Comparison of ENCODE assay signal across 16 cellular contexts in the genomic region with DNA sequence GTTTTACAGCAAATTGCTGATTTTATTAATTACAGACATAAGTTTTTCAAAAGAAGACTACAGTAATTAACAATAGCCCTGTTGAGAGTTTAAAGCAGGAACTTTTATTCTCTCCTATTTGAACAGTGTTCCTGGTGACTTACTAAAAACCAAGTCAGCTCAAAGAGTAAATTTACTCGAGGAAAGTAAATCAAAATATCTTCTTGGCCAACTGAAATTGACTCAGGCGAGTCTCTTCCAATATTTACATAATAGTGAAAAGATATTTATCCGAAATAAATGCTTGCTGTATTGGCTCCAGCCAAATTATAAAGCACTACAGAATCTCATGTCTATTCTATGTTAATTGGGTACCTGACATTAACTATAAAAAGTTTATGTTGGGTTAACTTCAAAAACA. TPM values are rescaled to one million over a fixed set of nuclear protein-coding genes. Genes with fewer than 3 reads are reported as not detected.
DNase-seq lines count a peak whose midpoint lies in the region; ATAC-seq and TF ChIP-seq lines count a peak whose summit lies in the region.
"Had no signal": no experiment of that assay in that cellular context is flagged by ENCODE, and none has a peak within 500 bp of the region (broad histone marks: within the 10 kb centered on the region; RNA-seq: fewer than 3 reads in every experiment).

No MANE protein-coding gene starts in this region.

- no peaks in the 10 kb centered on the region for H4K20me1 ChIP-seq in neural progenitor cell (ENCODE audit: low read depth)

- ATAC-seq in T-cell (replicated peaks in 1 of 4), result no peak
- ATAC-seq in left lung, result no peak
- no peak for ATAC-seq in HG03457 (IDR thresholded peaks at IDR 0.05; ENCODE audit: unreplicated experiment)
- no peak for ATAC-seq in HG03045 (IDR thresholded peaks at IDR 0.05; ENCODE audit: unreplicated experiment)

- no peaks in the 10 kb centered on the region for H3K27me3 ChIP-seq in CD4-positive, alpha-beta memory T cell (ENCODE audit: insufficient read depth, low read length)
- H3K27me3 ChIP-seq in left lung (no peaks in the 10 kb centered on the region), spleen (replicated peaks in 1 of 7) (no peaks in the 10 kb centered on the region), neural progenitor cell (no peaks in the 10 kb centered on the region)
- H3K27me3 ChIP-seq: ovary had no signal

- H3K4me3 Mint-ChIP-seq in CD4-positive, alpha-beta memory T cell, result peak overlapping the region in 3 of 8 donors; percentile 11 to 76 (median 67)
- H3K4me3 Mint-ChIP-seq in T-cell (no peak overlapping the region), neural progenitor cell (no peak overlapping the region)
- H3K4me3 Mint-ChIP-seq in activated T-helper 2 cell treated with anti-CD3 and anti-CD28 coated beads, Interferon-gamma antibody, Interleukin-2, Interleukin-4, amounts not matched to agents 10 μg/mL and 5 μg/mL and 100 μg/mL, durations not matched to agents 14 hours and 24 hours and 36 hours (ENCODE audit: low read depth), result no peak overlapping the region
- H3K4me3 Mint-ChIP-seq: activated CD4-positive, alpha-beta T cell treated with anti-CD3 and anti-CD28 coated beads, Interleukin-2, amount 10 ng/mL, durations not matched to agents 24 days and 14 days had no signal

- peaks cover 30 to 63% (median 50%) of the 10 kb centered on the region in 4 donors for H3K4me1 Mint-ChIP-seq in CD4-positive, alpha-beta memory T cell
- peaks cover 38 to 56% (median 56%) of the 10 kb centered on the region in 3 donors for H3K4me1 Mint-ChIP-seq in T-cell
- peaks cover 17% of the 10 kb centered on the region for H3K4me1 Mint-ChIP-seq in neural progenitor cell
- peaks cover 21% of the 10 kb centered on the region for H3K4me1 Mint-ChIP-seq in activated T-helper 2 cell treated with anti-CD3 and anti-CD28 coated beads, Interferon-gamma antibody, Interleukin-2, Interleukin-4, amounts not matched to agents 10 μg/mL and 5 μg/mL and 100 μg/mL, durations not matched to agents 14 hours and 24 hours and 36 hours (ENCODE audit: low read depth)

- WGBS in spleen, 5 donors, result 80 to 87% (median 83%) methylated on average over 3 of the region's 3 CpGs

- H3K4me3 ChIP-seq in CD4-positive, alpha-beta memory T cell (ENCODE audit: low read length in 2 of 2), result no peak overlapping the region
- no peak overlapping the region for H3K4me3 ChIP-seq in left lung
- H3K4me3 ChIP-seq in spleen, result no peak overlapping the region
- no peak overlapping the region for H3K4me3 ChIP-seq in neural progenitor cell
- H3K4me3 ChIP-seq: ovary had no signal

- H3F3A ChIP-seq in neural progenitor cell (ENCODE audit: low read depth), result no peaks in the 10 kb centered on the region

- no peaks in the 10 kb centered on the region for H3K36me3 ChIP-seq in CD4-positive, alpha-beta memory T cell (ENCODE audit: insufficient read depth, low read length)
- H3K36me3 ChIP-seq in left lung (no peaks in the 10 kb centered on the region), spleen (no peaks in the 10 kb centered on the region), neural progenitor cell (no peaks in the 10 kb centered on the region)
- H3K36me3 ChIP-seq: ovary had no signal

- no peak overlapping the region for H3K4me2 ChIP-seq in neural progenitor cell

- CTCF ChIA-PET in CD4-positive, alpha-beta memory T cell (lab: Charles Lee; ENCODE audit: partially characterized antibody), result no interaction called here
- CTCF ChIA-PET in T-cell (lab: Charles Lee), result interaction anchor here in 1 of 2 donors (1.2 kb wide), 1 partner anchor 12 kb away, joined by 4 read pairs; no protein-coding TSS in a partner anchor

- DNase-seq in CD4-positive, alpha-beta memory T cell, result no peak
- DNase-seq in T-cell, result no peak
- no peak for DNase-seq in left lung
- DNase-seq in spleen, result no peak
- DNase-seq in neural progenitor cell (ENCODE audit: low spot score), result no peak
- no peak for DNase-seq in activated T-helper 2 cell treated with anti-CD3 and anti-CD28 coated beads, Interferon-gamma antibody, Interleukin-2, Interleukin-4, amounts not matched to agents 10 μg/mL and 5 μg/mL and 100 μg/mL, durations not matched to agents 14 hours and 24 hours and 36 hours (ENCODE audit: low spot score)
- DNase-seq: activated CD4-positive, alpha-beta T cell treated with anti-CD3 and anti-CD28 coated beads, Interleukin-2, amount 10 ng/mL, durations not matched to agents 24 days and 14 days; C1 segment of cervical spinal cord; GOT3; hippocampal formation; stimulated activated CD4-positive, alpha-beta T cell treated with anti-CD3 and anti-CD28 coated beads, Interleukin-4, amount 100 ng/mL, for 1 hour; stimulated activated naive CD4-positive, alpha-beta T cell had no signal

- POLR2A ChIA-PET in CD4-positive, alpha-beta memory T cell (lab: Charles Lee; ENCODE audit: partially characterized antibody), result no interaction called here
- POLR2A ChIA-PET in T-cell (lab: Charles Lee), result interaction anchor here (1.0 to 1.1 kb wide), 2 partner anchors 11 to 12 kb away, joined by 3 read pairs; no protein-coding TSS in a partner anchor

- H3K27ac Mint-ChIP-seq in CD4-positive, alpha-beta memory T cell, result peak overlapping the region in 3 of 7 donors; percentile 67 to 95 (median 94)
- H3K27ac Mint-ChIP-seq in T-cell, result peak overlapping the region; percentile 80 to 83
- no peak overlapping the region for H3K27ac Mint-ChIP-seq in neural progenitor cell
- no peak overlapping the region for H3K27ac Mint-ChIP-seq in activated T-helper 2 cell treated with anti-CD3 and anti-CD28 coated beads, Interferon-gamma antibody, Interleukin-2, Interleukin-4, amounts not matched to agents 10 μg/mL and 5 μg/mL and 100 μg/mL, durations not matched to agents 14 hours and 24 hours and 36 hours
- H3K27ac Mint-ChIP-seq: activated CD4-positive, alpha-beta T cell treated with anti-CD3 and anti-CD28 coated beads, Interleukin-2, amount 10 ng/mL, durations not matched to agents 24 days and 14 days had no signal

- peaks cover 40% of the 10 kb centered on the region for H3K4me1 ChIP-seq in CD4-positive, alpha-beta memory T cell (ENCODE audit: insufficient read depth, low read length)
- H3K4me1 ChIP-seq in left lung (peaks cover 27 to 30% of the 10 kb centered on the region in 2 donors), spleen (peaks cover 0 to 44% (median 25%) of the 10 kb centered on the region in 6 donors), neural progenitor cell (peaks cover 12% of the 10 kb centered on the region)

- no peak overlapping the region for H3K9ac ChIP-seq in neural progenitor cell

- TF ChIP-seq CTCF in left lung (IDR thresholded peaks at IDR 0.05) (no peak), spleen (IDR thresholded peaks at IDR 0.05 in 8 of 11, conservative IDR thresholded peaks at IDR 0.05 in 3 of 11) (no peak), neural progenitor cell (IDR thresholded peaks at IDR 0.05) (no peak)

- peaks cover 0 to 2% of the 10 kb centered on the region in 2 donors for H3K27me3 Mint-ChIP-seq in CD4-positive, alpha-beta memory T cell
- H3K27me3 Mint-ChIP-seq in T-cell (no peaks in the 10 kb centered on the region), neural progenitor cell (ENCODE audit: insufficient read depth, low read depth) (no peaks in the 10 kb centered on the region)
- peaks cover 61% of the 10 kb centered on the region for H3K27me3 Mint-ChIP-seq in activated T-helper 2 cell treated with anti-CD3 and anti-CD28 coated beads, Interferon-gamma antibody, Interleukin-2, Interleukin-4, amounts not matched to agents 10 μg/mL and 5 μg/mL and 100 μg/mL, durations not matched to agents 14 hours and 24 hours and 36 hours (ENCODE audit: low read depth)
- H3K27me3 Mint-ChIP-seq: brain had no signal

- no peaks in the 10 kb centered on the region for H3K9me3 Mint-ChIP-seq in CD4-positive, alpha-beta memory T cell
- H3K9me3 Mint-ChIP-seq in T-cell, result no peaks in the 10 kb centered on the region
- peaks cover 2% of the 10 kb centered on the region for H3K9me3 Mint-ChIP-seq in neural progenitor cell
- H3K9me3 Mint-ChIP-seq in activated T-helper 2 cell treated with anti-CD3 and anti-CD28 coated beads, Interferon-gamma antibody, Interleukin-2, Interleukin-4, amounts not matched to agents 10 μg/mL and 5 μg/mL and 100 μg/mL, durations not matched to agents 14 hours and 24 hours and 36 hours, result no peaks in the 10 kb centered on the region
- H3K9me3 Mint-ChIP-seq: activated CD4-positive, alpha-beta T cell treated with anti-CD3 and anti-CD28 coated beads, Interleukin-2, amount 10 ng/mL, durations not matched to agents 24 days and 14 days; brain had no signal

- H3K79me2 ChIP-seq in neural progenitor cell (ENCODE audit: low read depth), result peaks cover 10% of the 10 kb centered on the region

- no peak for TF ChIP-seq POLR2A in spleen (IDR thresholded peaks at IDR 0.05)

- no peaks in the 10 kb centered on the region for H3K9me3 ChIP-seq in CD4-positive, alpha-beta memory T cell (ENCODE audit: control insufficient read depth in 1 of 2, low read length in 2 of 2)
- no peaks in the 10 kb centered on the region for H3K9me3 ChIP-seq in left lung
- H3K9me3 ChIP-seq in spleen, result no peaks in the 10 kb centered on the region
- no peaks in the 10 kb centered on the region for H3K9me3 ChIP-seq in neural progenitor cell (ENCODE audit: low read depth)
- H3K9me3 ChIP-seq: ovary had no signal

- H3K36me3 Mint-ChIP-seq in CD4-positive, alpha-beta memory T cell, result no peaks in the 10 kb centered on the region
- no peaks in the 10 kb centered on the region for H3K36me3 Mint-ChIP-seq in T-cell
- H3K36me3 Mint-ChIP-seq in neural progenitor cell, result no peaks in the 10 kb centered on the region
- no peaks in the 10 kb centered on the region for H3K36me3 Mint-ChIP-seq in activated T-helper 2 cell treated with anti-CD3 and anti-CD28 coated beads, Interferon-gamma antibody, Interleukin-2, Interleukin-4, amounts not matched to agents 10 μg/mL and 5 μg/mL and 100 μg/mL, durations not matched to agents 14 hours and 24 hours and 36 hours (ENCODE audit: low read depth)
- H3K36me3 Mint-ChIP-seq: brain had no signal

- no peak overlapping the region for H2AFZ ChIP-seq in neural progenitor cell (replicated peaks)

- H3K27ac ChIP-seq in CD4-positive, alpha-beta memory T cell (ENCODE audit: low read depth, low read length), result peak overlapping the region; percentile 6
- H3K27ac ChIP-seq in left lung (peak overlapping the region; percentile 39 to 55), spleen (peak overlapping the region in 5 of 8 donors; percentile 19 to 49 (median 35)), neural progenitor cell (no peak overlapping the region)
- H3K27ac ChIP-seq: ovary had no signal

- intact Hi-C loops in CD4-positive, alpha-beta memory T cell (cut with micrococcal nuclease), result no loop called here
- intact Hi-C loops in left lung (cut with DNase I) (no loop called here), spleen (cut with DNase I; ENCODE audit: low total_unique reads) (no loop called here)
- intact Hi-C loops in activated T-helper 2 cell treated with anti-CD3 and anti-CD28 coated beads, Interferon-gamma antibody, Interleukin-2, Interleukin-4, amounts not matched to agents 10 μg/mL and 5 μg/mL and 100 μg/mL, durations not matched to agents 14 hours and 24 hours and 36 hours (cut with micrococcal nuclease), result no loop called here

RNA-seq across cellular contexts. Expression of gene CYTH3, which starts 13.2 kb away (rescaled TPM):
- 1 to 10 TPM; 6.6 to 7.8 TPM for total RNA-seq in CD4-positive, alpha-beta memory T cell
- 1 to 10 TPM; 4.0 to 9.1 TPM for polyA plus RNA-seq in CD4-positive, alpha-beta memory T cell
- 10 to 100 TPM in 3 of 5 donors, 1 to 10 TPM in 2; 5.0 to 16.3 (median 12.5) TPM for total RNA-seq in T-cell
- 10 to 100 TPM; 21.3 to 24.3 TPM for total RNA-seq in left lung
- 10 to 100 TPM in 6 of 7 donors, 1 to 10 TPM in 1; 9.6 to 28.1 (median 21.0) TPM for total RNA-seq in spleen
- polyA plus RNA-seq in spleen, result 1 to 10 TPM; 2.5 to 4.8 (median 3.5) TPM
- total RNA-seq in neural progenitor cell (ENCODE audit: low replicate concordance), result 10.9 and 16.5 TPM in 2 replicates
- 0.85 and 1.2 TPM in 2 replicates for total RNA-seq in activated T-helper 2 cell treated with anti-CD3 and anti-CD28 coated beads, Interferon-gamma antibody, Interleukin-2, Interleukin-4, amounts not matched to agents 10 μg/mL and 5 μg/mL and 100 μg/mL, durations not matched to agents 14 hours and 24 hours and 36 hours

Comparison
In these comparisons a context has a peak if more than half of its experiments do, and no peak if none do; other contexts are left out.
1. H3K27ac Mint-ChIP-seq: peak in T-cell (2 of 2); none in neural progenitor cell (single experiment) and activated T-helper 2 cell treated with anti-CD3 and anti-CD28 coated beads, Interferon-gamma antibody, Interleukin-2, Interleukin-4, amounts not matched to agents 10 μg/mL and 5 μg/mL and 100 μg/mL, durations not matched to agents 14 hours and 24 hours and 36 hours (single experiment).